ENCODE assay signal across 1 cellular context in genomic region chr14:95523051-95523817, GRCh38.
TF ChIP-seq lines count a peak whose summit lies in the region.

No MANE protein-coding gene starts in this region.

TF ChIP-seq in GM23338, 12 proteins besides CTCF, POLR2A, EP300 and RAD21 (continued from another document):
- no peak for TF ChIP-seq REST (IDR thresholded peaks at IDR 0.05; ENCODE audit: unreplicated experiment)
